ENCODE assay signal across 1 cellular context in genomic region chr21:45322231-45322959, GRCh38.
TF ChIP-seq lines count a peak whose summit lies in the region.

No MANE protein-coding gene starts in this region.

TF ChIP-seq in H1, 55 proteins besides CTCF, POLR2A, EP300 and RAD21:
- no peak for TF ChIP-seq SIRT6 (IDR thresholded peaks at IDR 0.05; ENCODE audit: low read length)
- no peak for TF ChIP-seq FOSL1 (IDR thresholded peaks at IDR 0.05; ENCODE audit: insufficient read depth, low read depth, low read length)
- TF ChIP-seq EGR1 (IDR thresholded peaks at IDR 0.05; ENCODE audit: borderline replicate concordance, low read depth, low read length), result no peak
- TF ChIP-seq CHD1 (IDR thresholded peaks at IDR 0.05; ENCODE audit: low read depth, low read length), result no peak
- no peak for TF ChIP-seq USF2 (IDR thresholded peaks at IDR 0.05; ENCODE audit: low read length)
- TF ChIP-seq ASH2L (IDR thresholded peaks at IDR 0.05; ENCODE audit: low read length), result no peak
- no peak for TF ChIP-seq RFX5 (IDR thresholded peaks at IDR 0.05; ENCODE audit: borderline replicate concordance, low read depth, low read length)
- no peak for TF ChIP-seq KDM4A (IDR thresholded peaks at IDR 0.05; ENCODE audit: low read depth, low read length, severe bottlenecking)
- no peak for TF ChIP-seq GTF2F1 (IDR thresholded peaks at IDR 0.05; ENCODE audit: borderline replicate concordance, low read depth, low read length)
- TF ChIP-seq MAFK (IDR thresholded peaks at IDR 0.05; ENCODE audit: low read depth, low read length), result no peak
- TF ChIP-seq NRF1 (IDR thresholded peaks at IDR 0.05; ENCODE audit: low read depth, low read length), result no peak
- TF ChIP-seq KDM1A (IDR thresholded peaks at IDR 0.05; ENCODE audit: borderline replicate concordance, low read length), result no peak
- TF ChIP-seq CBX5 (IDR thresholded peaks at IDR 0.05; ENCODE audit: low read depth, low read length), result no peak
- no peak for TF ChIP-seq KDM5A (IDR thresholded peaks at IDR 0.05; ENCODE audit: low read length)
- TF ChIP-seq POU5F1 (IDR thresholded peaks at IDR 0.05; ENCODE audit: low read depth, low read length), result no peak
- no peak for TF ChIP-seq MAX (IDR thresholded peaks at IDR 0.05)
- no peak for TF ChIP-seq BACH1 (IDR thresholded peaks at IDR 0.05; ENCODE audit: low read length)
- TF ChIP-seq SRF (IDR thresholded peaks at IDR 0.05; ENCODE audit: low read depth, low read length), result no peak
- no peak for TF ChIP-seq JUND (IDR thresholded peaks at IDR 0.05; ENCODE audit: low read length)
- no peak for TF ChIP-seq SIN3A (conservative IDR thresholded peaks at IDR 0.05 in 1 of 2, IDR thresholded peaks at IDR 0.05 in 1 of 2; ENCODE audit: low read depth in 1 of 2, low read length in 2 of 2)
TF ChIP-seq in H1: peak in this region for 0.
